Comparison of ENCODE assay signal across 14 cellular contexts in the genomic region with DNA sequence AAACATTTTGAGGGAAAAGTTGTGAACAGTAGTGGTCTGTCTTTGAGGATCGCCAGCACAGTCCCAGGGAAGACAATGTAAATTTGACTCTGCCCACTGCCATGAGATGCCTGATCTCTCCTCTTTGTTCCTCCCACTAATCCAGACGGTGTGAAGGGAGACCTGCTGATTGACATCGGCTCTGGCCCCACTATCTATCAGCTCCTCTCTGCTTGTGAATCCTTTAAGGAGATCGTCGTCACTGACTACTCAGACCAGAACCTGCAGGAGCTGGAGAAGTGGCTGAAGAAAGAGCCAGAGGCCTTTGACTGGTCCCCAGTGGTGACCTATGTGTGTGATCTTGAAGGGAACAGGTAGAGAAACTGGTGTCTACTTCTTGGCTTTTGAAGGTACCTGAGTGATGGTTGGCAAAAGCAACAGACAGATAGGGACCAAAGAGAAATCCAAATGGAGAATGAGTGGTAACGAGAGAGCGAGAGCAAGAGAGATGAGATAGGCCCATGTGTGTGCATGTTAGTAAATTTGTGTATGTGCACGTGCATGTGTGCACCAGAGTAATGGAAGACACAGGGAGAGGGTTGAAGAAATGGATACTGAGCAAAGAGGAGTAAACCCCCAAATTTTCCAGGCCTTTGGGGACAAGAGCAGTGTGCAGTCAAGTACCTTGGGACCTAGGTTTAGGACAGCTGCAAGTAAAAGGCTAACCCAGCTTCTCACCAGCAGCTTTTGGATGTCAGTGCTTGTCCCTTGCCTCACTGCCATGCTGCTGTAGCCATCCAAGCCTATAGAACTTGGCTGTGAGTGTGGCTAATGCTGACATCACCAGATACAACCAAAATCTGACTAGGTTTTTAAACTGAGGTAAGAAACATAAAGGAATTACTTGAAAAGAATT. TPM values are rescaled to one million over a fixed set of nuclear protein-coding genes. Genes with fewer than 3 reads are reported as not detected.
DNase-seq lines count a peak whose midpoint lies in the region; ATAC-seq and TF ChIP-seq lines count a peak whose summit lies in the region.
"Had no signal": no experiment of that assay in that cellular context is flagged by ENCODE, and none has a peak within 500 bp of the region (broad histone marks: within the 10 kb centered on the region; RNA-seq: fewer than 3 reads in every experiment).

No MANE protein-coding gene starts in this region.

- H3K27ac ChIP-seq in brain microvascular endothelial cell (peak overlapping the region; percentile 96), right lobe of liver (peak overlapping the region; percentile 89 to 98 (median 95)), smooth muscle cell (ENCODE audit: low read depth) (peak overlapping the region; percentile 99)
- no peak overlapping the region for H3K27ac ChIP-seq in CD4-positive, alpha-beta memory T cell (ENCODE audit: low read depth, low read length)

- H3K4me1 ChIP-seq in right lobe of liver (peaks cover 0 to 33% (median 11%) of the 10 kb centered on the region in 4 donors), smooth muscle cell (ENCODE audit: low read depth) (peaks cover 8% of the 10 kb centered on the region)
- H3K4me1 ChIP-seq in CD4-positive, alpha-beta memory T cell (ENCODE audit: insufficient read depth, low read length) = no peaks in the 10 kb centered on the region
- H3K4me1 ChIP-seq: HAP-1 had no signal

- in situ Hi-C loops in brain microvascular endothelial cell (cut with HindIII; ENCODE audit: low pct_ligation_motif_present, low sequenced_read_pairs) = no loop called here

- peaks cover 2% of the 10 kb centered on the region for H3K4me1 Mint-ChIP-seq in T-helper 17 cell
- no peaks in the 10 kb centered on the region for H3K4me1 Mint-ChIP-seq in CD4-positive, alpha-beta memory T cell

- no peak overlapping the region for H2AFZ ChIP-seq in smooth muscle cell (ENCODE audit: low read depth)

- H3K27me3 Mint-ChIP-seq in T-helper 17 cell = peaks cover 18% of the 10 kb centered on the region
- H3K27me3 Mint-ChIP-seq in CD4-positive, alpha-beta memory T cell = peaks cover 5 to 15% of the 10 kb centered on the region in 2 donors

- peak overlapping the region; percentile 90 for H3K9ac ChIP-seq in smooth muscle cell (ENCODE audit: low read depth)

- H3K36me3 ChIP-seq in brain microvascular endothelial cell (replicated peaks) = peaks cover 27% of the 10 kb centered on the region
- H3K36me3 ChIP-seq in right lobe of liver = peaks cover 0 to 31% (median 11%) of the 10 kb centered on the region in 4 donors
- H3K36me3 ChIP-seq in smooth muscle cell (ENCODE audit: low read depth) = peaks cover 22% of the 10 kb centered on the region
- no peaks in the 10 kb centered on the region for H3K36me3 ChIP-seq in CD4-positive, alpha-beta memory T cell (ENCODE audit: insufficient read depth, low read length)
- H3K36me3 ChIP-seq: HAP-1 had no signal

- whole genome bisulfite sequencing in right lobe of liver (ENCODE audit: insufficient coverage, low coverage, low lambda C conversion rate, missing lambda C conversion rate) = 56% methylated on average over 7 of the region's 8 CpGs
- WGBS in smooth muscle cell (ENCODE audit: low lambda C conversion rate) = 73% methylated on average over 8 of the region's 8 CpGs

- H4K20me1 ChIP-seq in smooth muscle cell (ENCODE audit: low read depth) = peaks cover 45% of the 10 kb centered on the region

- peak overlapping the region; percentile 88 for H3K4me2 ChIP-seq in smooth muscle cell

- no peak overlapping the region for H3K27ac Mint-ChIP-seq in T-helper 17 cell
- H3K27ac Mint-ChIP-seq in CD4-positive, alpha-beta memory T cell = no peak overlapping the region

- peak; percentile 39 for TF ChIP-seq POLR2A in right lobe of liver (IDR thresholded peaks at IDR 0.05)

- H3K36me3 Mint-ChIP-seq in T-helper 17 cell (ENCODE audit: low read depth) = peaks cover 3% of the 10 kb centered on the region
- peaks cover 2 to 3% of the 10 kb centered on the region in 2 donors for H3K36me3 Mint-ChIP-seq in CD4-positive, alpha-beta memory T cell

- DNase-seq in H4 (ENCODE audit: low spot score) (peak; percentile 21), brain microvascular endothelial cell (no peak), right lobe of liver (no peak), smooth muscle cell (lab: John Stamatoyannopoulos, UW; ENCODE audit: unreplicated experiment) (no peak), NCI-H526 treated with DMSO at 0.1 percent for 48 hours (lab: John Stamatoyannopoulos, UW) (no peak), NCI-H748 (lab: John Stamatoyannopoulos, UW; ENCODE audit: unreplicated experiment) (no peak), T-helper 17 cell (no peak)
- no peak for DNase-seq in CD4-positive, alpha-beta memory T cell
- DNase-seq: anterior cingulate cortex; NCI-H1694 treated with DMSO at 0.1 percent for 48 hours; NK-92 treated with Interleukin-12 subunit alpha and Interleukin-12 subunit beta, amount 100 ng/mL, for 24 hours had no signal

- H3K79me2 ChIP-seq in smooth muscle cell (ENCODE audit: low read depth) = peaks cover 63% of the 10 kb centered on the region

- POLR2A ChIA-PET in CD4-positive, alpha-beta memory T cell (lab: Charles Lee; ENCODE audit: partially characterized antibody) = no interaction called here

- no peak overlapping the region for H3K4me3 Mint-ChIP-seq in T-helper 17 cell
- H3K4me3 Mint-ChIP-seq in CD4-positive, alpha-beta memory T cell = no peak overlapping the region

- peaks cover 0 to 24% (median 11%) of the 10 kb centered on the region in 8 donors for H3K9me3 Mint-ChIP-seq in CD4-positive, alpha-beta memory T cell

- TF ChIP-seq CTCF in brain microvascular endothelial cell (IDR thresholded peaks at IDR 0.05; ENCODE audit: low read depth, low read length, missing control alignments) (no peak), right lobe of liver (IDR thresholded peaks at IDR 0.05) (no peak), smooth muscle cell (IDR thresholded peaks at IDR 0.05; ENCODE audit: borderline replicate concordance, insufficient read depth, poor library complexity, severe bottlenecking) (no peak)

- peak overlapping the region; percentile 68 for H3K4me3 ChIP-seq in brain microvascular endothelial cell (ENCODE audit: low read depth, low read length)
- peak overlapping the region; percentile 40 to 69 (median 66) for H3K4me3 ChIP-seq in right lobe of liver
- peak overlapping the region; percentile 52 for H3K4me3 ChIP-seq in smooth muscle cell
- no peak overlapping the region for H3K4me3 ChIP-seq in CD4-positive, alpha-beta memory T cell (ENCODE audit: low read length in 2 of 2)
- H3K4me3 ChIP-seq: HAP-1 had no signal

- H3F3A ChIP-seq in smooth muscle cell (ENCODE audit: low read depth) = peaks cover 32% of the 10 kb centered on the region

- no peaks in the 10 kb centered on the region for H3K9me3 ChIP-seq in right lobe of liver
- no peaks in the 10 kb centered on the region for H3K9me3 ChIP-seq in smooth muscle cell (replicated peaks; ENCODE audit: low read depth)
- H3K9me3 ChIP-seq in T-helper 17 cell (ENCODE audit: control insufficient read depth, low read length, poor library complexity, severe bottlenecking) = no peaks in the 10 kb centered on the region
- no peaks in the 10 kb centered on the region for H3K9me3 ChIP-seq in CD4-positive, alpha-beta memory T cell (ENCODE audit: control insufficient read depth in 1 of 2, low read length in 2 of 2)
- H3K9me3 ChIP-seq: HAP-1 had no signal

- H3K27me3 ChIP-seq in brain microvascular endothelial cell (replicated peaks) = no peaks in the 10 kb centered on the region
- H3K27me3 ChIP-seq in right lobe of liver = no peaks in the 10 kb centered on the region
- H3K27me3 ChIP-seq in smooth muscle cell (ENCODE audit: low read depth) = no peaks in the 10 kb centered on the region
- H3K27me3 ChIP-seq in CD4-positive, alpha-beta memory T cell (ENCODE audit: insufficient read depth, low read length) = no peaks in the 10 kb centered on the region

- intact Hi-C loops in right lobe of liver (cut with DNase I) = no loop called here
- intact Hi-C loops in CD4-positive, alpha-beta memory T cell (cut with micrococcal nuclease) = no loop called here

- ATAC-seq in right lobe of liver (peak in 1 of 4 donors; percentile 2), T-helper 17 cell (no peak)
- ATAC-seq: esophagus mucosa had no signal

- CTCF ChIA-PET in CD4-positive, alpha-beta memory T cell (lab: Charles Lee; ENCODE audit: partially characterized antibody) = no interaction called here

RNA-seq across cellular contexts. Expression of gene NNMT, which starts 1.9 kb away (rescaled TPM):
- 895 and 907 TPM in 2 replicates for total RNA-seq in H4 (2014; rRNA removed; shearing (Covaris generic))
- 1,000 to 10,000 TPM in 4 of 6 experiments, 100 to 1,000 TPM in 2; 634 to 3,368 (median 2,270) TPM for total RNA-seq in right lobe of liver
- 397 and 495 TPM in 2 replicates for total RNA-seq in smooth muscle cell
- 588 and 814 TPM in 2 replicates for polyA plus RNA-seq in smooth muscle cell
- not detected for total RNA-seq in T-helper 17 cell
- not detected for total RNA-seq in CD4-positive, alpha-beta memory T cell
- polyA plus RNA-seq in CD4-positive, alpha-beta memory T cell = not detected
- total RNA-seq: T-helper 2 cell treated with Interferon-gamma antibody and Interleukin-4, amounts not matched to agents 100 ng/mL and 5 ng/mL, for 36 hours had no signal

Comparison
In these comparisons a context has a peak if more than half of its experiments do, and no peak if none do; other contexts are left out.
1. H3K4me3 ChIP-seq: peak in brain microvascular endothelial cell (single experiment), right lobe of liver (3 of 3) and smooth muscle cell (single experiment); none in CD4-positive, alpha-beta memory T cell (0 of 2).
2. RNA of gene NNMT, which starts 1.9 kb away (total RNA-seq): 634 to 3,368 TPM in right lobe of liver, 895 to 907 TPM in H4 and 397 to 495 TPM in smooth muscle cell; not detected in T-helper 17 cell and not detected in CD4-positive, alpha-beta memory T cell; every median in the first group is over 100 times any median in the second.